In the genomic region with DNA sequence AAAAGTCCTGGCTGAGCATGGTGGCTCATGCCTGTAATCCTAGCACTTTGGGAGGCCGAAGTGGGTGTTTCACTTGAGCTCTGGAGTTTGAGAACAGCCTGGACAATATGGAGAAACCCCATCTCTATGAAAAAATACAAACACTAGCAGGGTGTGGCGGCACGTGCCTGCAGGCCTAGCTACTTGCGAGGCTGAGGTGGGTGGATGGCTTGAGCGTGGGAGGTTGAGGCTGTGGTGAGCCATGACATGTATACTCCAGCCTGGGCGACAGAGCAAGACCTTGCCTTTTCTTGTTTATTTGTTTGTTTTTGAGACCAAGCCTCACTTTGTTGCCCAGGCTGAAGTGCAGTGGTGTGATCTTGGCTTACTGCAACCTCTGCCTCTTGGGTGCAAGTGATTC, we compare ENCODE assay signal across 25 cellular contexts. TPM values are rescaled to one million over a fixed set of nuclear protein-coding genes. Genes with fewer than 3 reads are reported as not detected.
"Had no signal": no experiment of that assay in that cellular context is flagged by ENCODE, and none has a peak within 500 bp of the region (broad histone marks: within the 10 kb centered on the region; RNA-seq: fewer than 3 reads in every experiment).

No MANE protein-coding gene starts in this region.

- H3K4me1 ChIP-seq: foreskin keratinocyte, lower lobe of right lung had no signal

- H3K4me3 ChIP-seq: coronary artery, dorsolateral prefrontal cortex, esophagus muscularis mucosa, gastroesophageal sphincter, heart left ventricle, hepatocyte, left lung, lower lobe of right lung had no signal

- H3K9me3 ChIP-seq: esophagus muscularis mucosa, gastroesophageal sphincter, heart left ventricle, left lung, lower lobe of right lung had no signal

- H3K27ac Mint-ChIP-seq: immature natural killer cell had no signal

- H3K9me3 Mint-ChIP-seq: immature natural killer cell had no signal

- H2AFZ ChIP-seq: hepatocyte had no signal

- ATAC-seq: foreskin keratinocyte; gastroesophageal sphincter; heart left ventricle; left cardiac atrium; left lung; left ventricle myocardium superior; lower lobe of right lung; naive thymus-derived CD4-positive, alpha-beta T cell had no signal

- DNase-seq: dermis blood vessel endothelial cell; dorsolateral prefrontal cortex; effector CD4-positive, alpha-beta T cell; effector memory CD4-positive, alpha-beta T cell; foreskin keratinocyte; heart left ventricle; hypothalamus; immature natural killer cell; islet precursor cell; kidney; kidney glomerular epithelial cell; left cardiac atrium; left lung; left ventricle myocardium superior; lower lobe of right lung; mesenchymal stem cell; midbrain; naive thymus-derived CD4-positive, alpha-beta T cell had no signal

- H3K4me3 Mint-ChIP-seq: immature natural killer cell; naive thymus-derived CD4-positive, alpha-beta T cell had no signal

- H3K36me3 ChIP-seq: esophagus muscularis mucosa, gastroesophageal sphincter, heart left ventricle, left lung, lower lobe of right lung had no signal

- H3K27me3 ChIP-seq: dorsolateral prefrontal cortex, esophagus muscularis mucosa, heart left ventricle, hepatocyte, left lung had no signal

- H3K36me3 Mint-ChIP-seq: immature natural killer cell had no signal

- FAIRE-seq: colon, endothelial cell of umbilical vein, frontal cortex, kidney had no signal

- H3K27ac ChIP-seq: coronary artery, dorsolateral prefrontal cortex, esophagus muscularis mucosa, foreskin keratinocyte, gastroesophageal sphincter, heart left ventricle, hepatocyte, left lung, lower lobe of right lung had no signal

- H3K4me2 ChIP-seq: hepatocyte had no signal

- H3K79me2 ChIP-seq: hepatocyte had no signal

RNA-seq across cellular contexts. Expression of gene MAPK8IP1, which starts 46.2 kb away (rescaled TPM):
- polyA plus RNA-seq: naive thymus-derived CD4-positive, alpha-beta T cell had no signal
